ENCODE assay signal across 14 cellular contexts in genomic region chrX:829145-829544, GRCh38.
DNase-seq lines count a peak whose midpoint lies in the region; ATAC-seq and TF ChIP-seq lines count a peak whose summit lies in the region.
"Had no signal": no experiment of that assay in that cellular context is flagged by ENCODE, and none has a peak within 500 bp of the region (broad histone marks: within the 10 kb centered on the region; RNA-seq: fewer than 3 reads in every experiment).

No MANE protein-coding gene starts in this region.

- H3K27me3 ChIP-seq in ACC112 (ENCODE audit: insufficient read depth, low read length) (no peaks in the 10 kb centered on the region), brain microvascular endothelial cell (replicated peaks) (no peaks in the 10 kb centered on the region), neural progenitor cell (no peaks in the 10 kb centered on the region)
- H3K27me3 ChIP-seq: BE2C had no signal

- H3K4me1 Mint-ChIP-seq in HFFc6 (ENCODE audit: low read depth) (peaks cover 26% of the 10 kb centered on the region), neural progenitor cell (peaks cover 9% of the 10 kb centered on the region)
- H3K4me1 Mint-ChIP-seq in T-helper 2 cell treated with Interferon-gamma antibody and Interleukin-4, amounts not matched to agents 5 μg/mL and 100 μg/mL, for 36 hours (ENCODE audit: low read depth), result no peaks in the 10 kb centered on the region
- H3K4me1 Mint-ChIP-seq in stimulated activated memory B cell treated with anti-CD40 and anti-IgM and Interleukin-4, amounts not matched to agents 10 μg/mL and 1 μg/mL and 100 μg/mL, for 72 hours, result no peaks in the 10 kb centered on the region

- H3K79me2 ChIP-seq in ACC112 (ENCODE audit: control insufficient read depth, insufficient read depth, low read length, unreplicated experiment) (no peaks in the 10 kb centered on the region), neural progenitor cell (ENCODE audit: low read depth) (no peaks in the 10 kb centered on the region)

- H3K9me3 ChIP-seq in neural progenitor cell (ENCODE audit: low read depth), result no peaks in the 10 kb centered on the region
- H3K9me3 ChIP-seq: BE2C had no signal

- H3K4me2 ChIP-seq in neural progenitor cell, result no peak overlapping the region

- H3K36me3 Mint-ChIP-seq in HFFc6 (ENCODE audit: low read depth) (no peaks in the 10 kb centered on the region), neural progenitor cell (no peaks in the 10 kb centered on the region)
- no peaks in the 10 kb centered on the region for H3K36me3 Mint-ChIP-seq in T-helper 2 cell treated with Interferon-gamma antibody and Interleukin-4, amounts not matched to agents 5 μg/mL and 100 μg/mL, for 36 hours (ENCODE audit: low read depth)
- no peaks in the 10 kb centered on the region for H3K36me3 Mint-ChIP-seq in stimulated activated memory B cell treated with anti-CD40 and anti-IgM and Interleukin-4, amounts not matched to agents 10 μg/mL and 1 μg/mL and 100 μg/mL, for 72 hours
- H3K36me3 Mint-ChIP-seq: CD4-positive, alpha-beta memory T cell; IgD-negative memory B cell had no signal

- H3K27me3 Mint-ChIP-seq in HFFc6 (ENCODE audit: insufficient read depth), result peaks cover 3% of the 10 kb centered on the region
- peaks cover 5% of the 10 kb centered on the region for H3K27me3 Mint-ChIP-seq in neural progenitor cell (ENCODE audit: insufficient read depth, low read depth)
- H3K27me3 Mint-ChIP-seq in T-helper 2 cell treated with Interferon-gamma antibody and Interleukin-4, amounts not matched to agents 5 μg/mL and 100 μg/mL, for 36 hours (ENCODE audit: low read depth), result no peaks in the 10 kb centered on the region
- H3K27me3 Mint-ChIP-seq in stimulated activated memory B cell treated with anti-CD40 and anti-IgM and Interleukin-4, amounts not matched to agents 10 μg/mL and 1 μg/mL and 100 μg/mL, for 72 hours, result no peaks in the 10 kb centered on the region
- H3K27me3 Mint-ChIP-seq: CD4-positive, alpha-beta memory T cell; IgD-negative memory B cell had no signal

- peak overlapping the region; percentile 98 for H3K27ac ChIP-seq in ACC112 (ENCODE audit: low read depth, low read length)
- H3K27ac ChIP-seq in brain microvascular endothelial cell, result peak overlapping the region; percentile 79
- H3K27ac ChIP-seq in neural progenitor cell, result no peak overlapping the region
- H3K27ac ChIP-seq: C4-2B had no signal

- DNase-seq in HFFc6 (no peak), brain microvascular endothelial cell (no peak), neural progenitor cell (ENCODE audit: low spot score) (no peak), GM13977 (ENCODE audit: low spot score) (no peak)
- no peak for DNase-seq in T-helper 2 cell treated with Interferon-gamma antibody and Interleukin-4, amounts not matched to agents 5 μg/mL and 100 μg/mL, for 36 hours (ENCODE audit: low spot score)
- DNase-seq: BE2C; CD4-positive, alpha-beta memory T cell; DMS79 had no signal

- in situ Hi-C loops in brain microvascular endothelial cell (cut with HindIII; ENCODE audit: low pct_ligation_motif_present, low sequenced_read_pairs) (no loop called here), GM13977 (cut with MboI; ENCODE audit: low pct_unique_long_range_greater_than_20kb, low sequenced_read_pairs, unreplicated experiment) (no loop called here)

- no peak overlapping the region for H3K4me3 ChIP-seq in ACC112 (ENCODE audit: low read depth, low read length)
- no peak overlapping the region for H3K4me3 ChIP-seq in brain microvascular endothelial cell (ENCODE audit: low read depth, low read length)
- no peak overlapping the region for H3K4me3 ChIP-seq in neural progenitor cell

- H2AFZ ChIP-seq in ACC112 (ENCODE audit: low read length, unreplicated experiment) (no peak overlapping the region), neural progenitor cell (replicated peaks) (no peak overlapping the region)
- H2AFZ ChIP-seq: GM23248 had no signal

- peaks cover 16% of the 10 kb centered on the region for H3F3A ChIP-seq in neural progenitor cell (ENCODE audit: low read depth)

- no peaks in the 10 kb centered on the region for H4K20me1 ChIP-seq in neural progenitor cell (ENCODE audit: low read depth)

- H3K4me1 ChIP-seq in ACC112 (ENCODE audit: control insufficient read depth, insufficient read depth, low read length, unreplicated experiment) (peaks cover 11% of the 10 kb centered on the region), neural progenitor cell (peaks cover 8% of the 10 kb centered on the region)
- H3K4me1 ChIP-seq: BE2C had no signal

- TF ChIP-seq CTCF in HFFc6 (IDR thresholded peaks at IDR 0.05) (no peak), brain microvascular endothelial cell (IDR thresholded peaks at IDR 0.05; ENCODE audit: low read depth, low read length, missing control alignments) (no peak), neural progenitor cell (IDR thresholded peaks at IDR 0.05) (no peak), GM13977 (IDR thresholded peaks at IDR 0.05; ENCODE audit: extremely low read depth, insufficient read depth, missing control alignments) (no peak)

- H3K36me3 ChIP-seq in ACC112 (ENCODE audit: insufficient read depth, low read length), result no peaks in the 10 kb centered on the region
- H3K36me3 ChIP-seq in brain microvascular endothelial cell (replicated peaks), result no peaks in the 10 kb centered on the region
- no peaks in the 10 kb centered on the region for H3K36me3 ChIP-seq in neural progenitor cell
- H3K36me3 ChIP-seq: BE2C had no signal

- H3K9me3 Mint-ChIP-seq in HFFc6, result peaks cover 8% of the 10 kb centered on the region; the same call in 1 of the 2 replicates
- H3K9me3 Mint-ChIP-seq in neural progenitor cell, result peaks cover 13% of the 10 kb centered on the region
- peaks cover 19% of the 10 kb centered on the region for H3K9me3 Mint-ChIP-seq in T-helper 2 cell treated with Interferon-gamma antibody and Interleukin-4, amounts not matched to agents 5 μg/mL and 100 μg/mL, for 36 hours
- peaks cover 3% of the 10 kb centered on the region for H3K9me3 Mint-ChIP-seq in stimulated activated memory B cell treated with anti-CD40 and anti-IgM and Interleukin-4, amounts not matched to agents 10 μg/mL and 1 μg/mL and 100 μg/mL, for 72 hours

- ATAC-seq in stimulated activated memory B cell treated with anti-CD40 and anti-IgM and Interleukin-4, amounts not matched to agents 10 μg/mL and 1 μg/mL and 100 μg/mL, for 72 hours, result no peak
- ATAC-seq in GM21515 (IDR thresholded peaks at IDR 0.05; ENCODE audit: unreplicated experiment), result no peak

- peak overlapping the region; percentile 88; the same call in 1 of the 2 replicates for H3K4me3 Mint-ChIP-seq in HFFc6
- peak overlapping the region; percentile 42 for H3K4me3 Mint-ChIP-seq in neural progenitor cell
- no peak overlapping the region for H3K4me3 Mint-ChIP-seq in T-helper 2 cell treated with Interferon-gamma antibody and Interleukin-4, amounts not matched to agents 5 μg/mL and 100 μg/mL, for 36 hours
- no peak overlapping the region for H3K4me3 Mint-ChIP-seq in stimulated activated memory B cell treated with anti-CD40 and anti-IgM and Interleukin-4, amounts not matched to agents 10 μg/mL and 1 μg/mL and 100 μg/mL, for 72 hours
- H3K4me3 Mint-ChIP-seq: IgD-negative memory B cell had no signal

- H3K27ac Mint-ChIP-seq in HFFc6, result peak overlapping the region; percentile 95
- H3K27ac Mint-ChIP-seq in neural progenitor cell, result no peak overlapping the region
- no peak overlapping the region for H3K27ac Mint-ChIP-seq in T-helper 2 cell treated with Interferon-gamma antibody and Interleukin-4, amounts not matched to agents 5 μg/mL and 100 μg/mL, for 36 hours
- no peak overlapping the region for H3K27ac Mint-ChIP-seq in stimulated activated memory B cell treated with anti-CD40 and anti-IgM and Interleukin-4, amounts not matched to agents 10 μg/mL and 1 μg/mL and 100 μg/mL, for 72 hours
- H3K27ac Mint-ChIP-seq: CD4-positive, alpha-beta memory T cell; IgD-negative memory B cell had no signal

- H3K9ac ChIP-seq in neural progenitor cell, result no peak overlapping the region
- H3K9ac ChIP-seq: GM23248 had no signal

Comparison
In these comparisons a context has a peak if more than half of its experiments do, and no peak if none do; other contexts are left out.
1. H3K4me3 Mint-ChIP-seq: peak in HFFc6 (single experiment) and neural progenitor cell (single experiment); none in T-helper 2 cell treated with Interferon-gamma antibody and Interleukin-4, amounts not matched to agents 5 μg/mL and 100 μg/mL, for 36 hours (single experiment) and stimulated activated memory B cell treated with anti-CD40 and anti-IgM and Interleukin-4, amounts not matched to agents 10 μg/mL and 1 μg/mL and 100 μg/mL, for 72 hours (single experiment).